ENCODE assay signal across 19 cellular contexts in the genomic region with DNA sequence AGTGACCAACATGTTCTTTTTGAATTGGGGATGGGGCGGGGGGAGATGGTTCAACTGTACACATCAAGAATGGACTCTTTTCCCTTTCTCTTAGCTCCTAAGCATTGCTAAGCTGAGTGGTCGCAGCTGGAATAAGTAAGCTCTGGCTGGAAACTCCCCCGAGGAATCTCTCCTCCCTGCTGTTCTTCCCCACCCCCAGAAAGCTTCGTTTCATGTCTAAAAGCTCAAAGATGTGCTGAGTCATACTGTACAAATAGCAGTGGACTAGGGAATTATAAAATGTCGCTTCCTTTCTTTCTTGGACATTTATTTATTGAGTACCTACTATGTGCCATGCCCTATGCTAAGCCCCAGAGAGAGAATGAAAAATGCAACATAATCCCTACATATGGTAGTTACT.
DNase-seq lines count a peak whose midpoint lies in the region; ATAC-seq, FAIRE-seq and TF ChIP-seq lines count a peak whose summit lies in the region.
"Had no signal": no experiment of that assay in that cellular context is flagged by ENCODE, and none has a peak within 500 bp of the region (broad histone marks: within the 10 kb centered on the region; RNA-seq: fewer than 3 reads in every experiment).

No MANE protein-coding gene starts in this region.

- TF ChIP-seq RAD21 in A549 (conservative IDR thresholded peaks at IDR 0.05 in 1 of 2, IDR thresholded peaks at IDR 0.05 in 1 of 2): no peak

- FAIRE-seq in A549 (lab: Jason Lieb, UNC) (no peak), astrocyte (lab: Jason Lieb, UNC) (peak; percentile 41)
- FAIRE-seq: urothelium cell line had no signal

- peak overlapping the region; percentile 30 for H3K4me2 ChIP-seq in A549
- peak overlapping the region; percentile 30 for H3K4me2 ChIP-seq in astrocyte (ENCODE audit: low read length)

- intact Hi-C loops in esophagus muscularis mucosa (cut with DNase I): no loop called here

- H3K4me3 ChIP-seq in A549 (no peak overlapping the region), astrocyte (ENCODE audit: insufficient read depth, low read depth, low read length) (no peak overlapping the region), esophagus muscularis mucosa (no peak overlapping the region)
- H3K4me3 ChIP-seq: heart left ventricle, mucosa of descending colon had no signal

- peak in 1 of 2 experiments; percentile 31 for DNase-seq in A549 (ENCODE audit: low read depth in 1 of 2, low spot score in 1 of 2)
- DNase-seq in H4 (ENCODE audit: low spot score): peak; percentile 54
- peak; percentile 65 for DNase-seq in astrocyte (ENCODE audit: low read depth)
- DNase-seq in hepatic stellate cell (ENCODE audit: low spot score): peak; percentile 28
- DNase-seq in activated CD4-positive, alpha-beta T cell treated with anti-CD3 and anti-CD28 coated beads, Interleukin-2, amount 50 U/mL, for 48 hours: no peak
- no peak for DNase-seq in NCI-H226
- DNase-seq in esophagus muscularis mucosa (ENCODE audit: extremely low spot score): no peak
- DNase-seq: activated CD4-positive, alpha-beta T cell treated with anti-CD3 and anti-CD28 coated beads, Interleukin-2, amount 50 U/mL, for 1 hour; activated T-cell treated with anti-CD3 and anti-CD28 coated beads, Interleukin-2, amount 50 U/mL, for 24 hours; amygdala; cortex of kidney; heart left ventricle; Kasumi-1; mucosa of descending colon; NCI-H1694 treated with DMSO at 0.1 percent for 48 hours; NCI-H510A; stimulated activated naive CD8-positive, alpha-beta T cell treated with anti-CD3 and anti-CD28 coated beads, Interleukin-15, Interleukin-2, amounts not matched to agents 100 U/mL and 50 U/mL, for 24 hours had no signal

- TF ChIP-seq EP300 in A549 (IDR thresholded peaks at IDR 0.05) (no peak), esophagus muscularis mucosa (IDR thresholded peaks at IDR 0.05) (no peak)

- H2AFZ ChIP-seq in astrocyte (ENCODE audit: low read depth, low read length): no peak overlapping the region

- H3K9me3 ChIP-seq in A549 (no peaks in the 10 kb centered on the region), astrocyte (ENCODE audit: insufficient read depth, low read depth, low read length) (no peaks in the 10 kb centered on the region), esophagus muscularis mucosa (no peaks in the 10 kb centered on the region)
- H3K9me3 ChIP-seq: heart left ventricle, mucosa of descending colon had no signal

- H3K4me1 ChIP-seq in A549: peaks cover 17% of the 10 kb centered on the region; the same call in 2 of the 3 replicates
- peaks cover 11% of the 10 kb centered on the region for H3K4me1 ChIP-seq in astrocyte (ENCODE audit: insufficient read depth, low read length)
- no peaks in the 10 kb centered on the region for H3K4me1 ChIP-seq in esophagus muscularis mucosa

- TF ChIP-seq CTCF in A549 (IDR thresholded peaks at IDR 0.05): no peak
- no peak for TF ChIP-seq CTCF in astrocyte (IDR thresholded peaks at IDR 0.05; ENCODE audit: insufficient read depth, low read depth, low read length)
- TF ChIP-seq CTCF in esophagus muscularis mucosa (IDR thresholded peaks at IDR 0.05): no peak

- H3K9me3 Mint-ChIP-seq in astrocyte (ENCODE audit: unreplicated experiment): peaks cover 13% of the 10 kb centered on the region
- H3K9me3 Mint-ChIP-seq: activated T-cell treated with anti-CD3 and anti-CD28 coated beads, Interleukin-2, amount 50 U/mL, for 24 hours had no signal

- CTCF ChIA-PET in A549 (lab: Yijun Ruan, JAX): interaction anchor here (1.6 to 8.7 kb wide), 3 partner anchors 20 to 544 kb away, joined by 6 to 62 read pairs (median 6); partner anchors contain the start of gene EGR2

- no peaks in the 10 kb centered on the region for H3K36me3 Mint-ChIP-seq in astrocyte (ENCODE audit: low read depth, unreplicated experiment)

- peaks cover 28% of the 10 kb centered on the region for H3K4me1 Mint-ChIP-seq in astrocyte (ENCODE audit: low read depth, unreplicated experiment)

- H3K27ac ChIP-seq in A549 (peak overlapping the region; percentile 25 to 70; a peak in 4 of 6 replicates), astrocyte (ENCODE audit: low read depth, low read length) (no peak overlapping the region), esophagus muscularis mucosa (replicated peaks in 1 of 4) (no peak overlapping the region)
- H3K27ac ChIP-seq: heart left ventricle had no signal

- H3K9ac ChIP-seq in astrocyte (ENCODE audit: low read length): no peak overlapping the region

- no peak overlapping the region for H3K4me3 Mint-ChIP-seq in astrocyte (ENCODE audit: unreplicated experiment)
- H3K4me3 Mint-ChIP-seq: activated T-cell treated with anti-CD3 and anti-CD28 coated beads, Interleukin-2, amount 50 U/mL, for 24 hours had no signal

- no peaks in the 10 kb centered on the region for H3K36me3 ChIP-seq in astrocyte (ENCODE audit: insufficient read depth, low read length)
- no peaks in the 10 kb centered on the region for H3K36me3 ChIP-seq in esophagus muscularis mucosa
- H3K36me3 ChIP-seq: heart left ventricle had no signal

- no peaks in the 10 kb centered on the region for H3K79me2 ChIP-seq in astrocyte (ENCODE audit: insufficient read depth, low read length)

- H4K20me1 ChIP-seq in astrocyte (ENCODE audit: insufficient read depth, low read length): no peaks in the 10 kb centered on the region

- H3K27ac Mint-ChIP-seq in astrocyte (ENCODE audit: unreplicated experiment): peak overlapping the region; percentile 73

- no peaks in the 10 kb centered on the region for H3K27me3 ChIP-seq in astrocyte (ENCODE audit: insufficient read depth, low read length)
- H3K27me3 ChIP-seq in esophagus muscularis mucosa: peaks cover 0 to 5% (median 0%) of the 10 kb centered on the region in 4 donors

- WGBS in A549 (ENCODE audit: missing lambda C conversion rate): 28% methylated on average over 5 of the region's 5 CpGs
- WGBS in esophagus muscularis mucosa: 41% methylated on average over 4 of the region's 5 CpGs

- POLR2A ChIA-PET in A549 (lab: Yijun Ruan, JAX): no interaction called here

- no peaks in the 10 kb centered on the region for H3K27me3 Mint-ChIP-seq in astrocyte (ENCODE audit: low read depth, unreplicated experiment)

- TF ChIP-seq POLR2A in A549 (IDR thresholded peaks at IDR 0.05; ENCODE audit: low read length) (no peak), esophagus muscularis mucosa (IDR thresholded peaks at IDR 0.05; ENCODE audit: low read depth) (no peak)

- ATAC-seq in A549 (peak in 1 of 2 experiments; percentile 34; a peak in 1 of 6 replicates), GM21447 (IDR thresholded peaks at IDR 0.05; ENCODE audit: unreplicated experiment) (no peak)
- ATAC-seq: mucosa of descending colon had no signal

TF ChIP-seq in A549, 52 proteins besides CTCF, POLR2A, EP300 and RAD21:
- TF ChIP-seq ZFP36 (IDR thresholded peaks at IDR 0.05; ENCODE audit: borderline replicate concordance, partially characterized antibody) (no peak), FOSL2 (IDR thresholded peaks at IDR 0.05) (no peak), FOSL2 (CRISPR knock-in tag; IDR thresholded peaks at IDR 0.05) (0 out of 2 replicates have a peak, but pooled peaks have one; percentile 12), NFE2L2 (conservative IDR thresholded peaks at IDR 0.05; ENCODE audit: low read length) (peak; percentile 68), NR3C1 (IDR thresholded peaks at IDR 0.05) (no peak), MAFK (IDR thresholded peaks at IDR 0.05; ENCODE audit: partially characterized antibody) (peak; percentile 90)

Comparison
In these comparisons a context has a peak if more than half of its experiments do, and no peak if none do; other contexts are left out.
1. DNase-seq: peak in H4 (single experiment), astrocyte (single experiment) and hepatic stellate cell (single experiment); none in activated CD4-positive, alpha-beta T cell treated with anti-CD3 and anti-CD28 coated beads, Interleukin-2, amount 50 U/mL, for 48 hours (0 of 2), NCI-H226 (single experiment) and esophagus muscularis mucosa (single experiment).
2. H3K27ac ChIP-seq: peak in A549 (2 of 2); none in astrocyte (single experiment) and esophagus muscularis mucosa (0 of 4).